Comparison of ENCODE assay signal across 8 cellular contexts in genomic region chr18:34773961-34774754, GRCh38.
DNase-seq lines count a peak whose midpoint lies in the region; ATAC-seq, FAIRE-seq and TF ChIP-seq lines count a peak whose summit lies in the region.

No MANE protein-coding gene starts in this region.

- FAIRE-seq in D721Med (lab: Jason Lieb, UNC): no peak

- intact Hi-C loops in left ventricle myocardium superior (cut with micrococcal nuclease): no loop called here

- no peaks in the 10 kb centered on the region for H3K9me3 ChIP-seq in skeletal muscle satellite cell (replicated peaks; ENCODE audit: low read length)

- H3K9ac ChIP-seq in skeletal muscle satellite cell (ENCODE audit: low read depth, low read length): peak overlapping the region; percentile 17

- H3K4me2 ChIP-seq in skeletal muscle satellite cell (ENCODE audit: low read length): peak overlapping the region; percentile 59

- no peaks in the 10 kb centered on the region for H3K27me3 ChIP-seq in skeletal muscle satellite cell (ENCODE audit: control insufficient read depth, insufficient read depth, low read length)

- H3K4me3 ChIP-seq in skeletal muscle satellite cell (ENCODE audit: low read length): peak overlapping the region; percentile 3

- H3K4me1 ChIP-seq in skeletal muscle satellite cell (ENCODE audit: control insufficient read depth, insufficient read depth, low read length): peaks cover 31% of the 10 kb centered on the region

- H3K36me3 ChIP-seq in skeletal muscle satellite cell (ENCODE audit: insufficient read depth, low read length): no peaks in the 10 kb centered on the region

- ATAC-seq in left ventricle myocardium superior (peak; percentile 83), HG03139 (IDR thresholded peaks at IDR 0.05; ENCODE audit: unreplicated experiment) (no peak)

- TF ChIP-seq CTCF in D721Med (IDR thresholded peaks at IDR 0.05; ENCODE audit: insufficient read depth, missing control alignments): no peak

- DNase-seq in HT1080 (ENCODE audit: low read depth) (peak; percentile 50), amniotic epithelial cell (ENCODE audit: low read depth) (peak; percentile 84), left ventricle myocardium superior (peak; percentile 71), NCI-H1930 (lab: John Stamatoyannopoulos, UW) (no peak), D721Med (ENCODE audit: insufficient read length, low spot score) (no peak), AG20443 (ENCODE audit: low spot score) (no peak)

Comparison
In these comparisons a context has a peak if more than half of its experiments do, and no peak if none do; other contexts are left out.
1. DNase-seq: peak in HT1080 (single experiment), amniotic epithelial cell (single experiment) and left ventricle myocardium superior (single experiment); none in NCI-H1930 (0 of 2), D721Med (single experiment) and AG20443 (single experiment).